ENCODE assay signal across 8 cellular contexts in the genomic region with DNA sequence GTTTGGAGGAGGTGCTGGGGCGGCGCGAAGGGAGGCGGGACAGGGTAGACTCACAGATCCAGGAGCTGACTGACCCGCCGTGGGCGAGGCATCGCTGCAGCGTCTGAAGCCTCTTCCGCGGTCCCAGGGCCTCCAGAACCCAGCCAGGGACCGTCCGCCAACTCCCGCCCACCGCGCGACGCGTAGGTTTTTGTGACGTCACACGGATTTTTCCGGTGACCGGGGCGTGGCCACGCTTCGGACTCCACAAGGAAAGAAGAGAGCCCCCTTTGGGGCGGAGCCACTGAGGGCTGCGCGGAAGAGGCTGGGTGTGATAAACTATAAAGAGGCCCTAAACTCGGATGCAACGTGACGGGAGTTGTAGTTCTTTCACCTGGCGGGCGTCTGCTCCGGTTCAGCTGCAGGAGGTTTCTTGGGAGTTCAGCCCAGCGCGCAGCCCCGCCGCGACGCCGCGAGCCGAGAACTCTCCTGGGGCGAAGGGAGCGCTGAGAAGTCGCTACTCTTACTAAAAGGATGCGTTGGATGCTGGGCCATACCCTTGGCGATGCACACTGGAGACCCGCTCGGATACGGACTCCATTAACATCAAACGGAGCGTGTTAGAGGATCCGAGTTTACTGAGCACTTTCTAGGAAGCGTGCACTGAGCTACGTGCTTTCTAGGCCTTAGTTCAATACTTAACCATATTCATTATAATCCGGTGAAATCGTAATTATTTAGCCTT. TPM values are rescaled to one million over a fixed set of nuclear protein-coding genes. Genes with fewer than 3 reads are reported as not detected.
DNase-seq lines count a peak whose midpoint lies in the region; ATAC-seq and TF ChIP-seq lines count a peak whose summit lies in the region.

A gene (minus strand): TSS at position 105 of the 724 bp plus-strand sequence. CDS start 13 bp downstream, at position 92.

- peaks cover 27% of the 10 kb centered on the region for H3K4me1 ChIP-seq in RWPE2 (ENCODE audit: insufficient read depth, poor library complexity, severe bottlenecking)

- no peak for TF ChIP-seq CTCF in RWPE2 (IDR thresholded peaks at IDR 0.05; ENCODE audit: poor library complexity, severe bottlenecking)
- TF ChIP-seq CTCF in fibroblast of the aortic adventitia (IDR thresholded peaks at IDR 0.05; ENCODE audit: insufficient read depth, low read length) = no peak

- H3K36me3 Mint-ChIP-seq in natural killer cell treated with Interleukin-12 subunit alpha and Interleukin-12 subunit beta and Interleukin-15 and Interleukin-18, amount 100 ng/mL, for 72 hours = peaks cover 9% of the 10 kb centered on the region

- peaks cover 5% of the 10 kb centered on the region for H3K9me3 ChIP-seq in RWPE2 (ENCODE audit: severe bottlenecking)

- peak; percentile 99 for DNase-seq in EL
- DNase-seq in H4 (ENCODE audit: low spot score) = peak; percentile 98
- peak; percentile 100 for DNase-seq in LoVo (ENCODE audit: low spot score)
- DNase-seq in RWPE2 (ENCODE audit: low spot score) = peak; percentile 96
- peak; percentile 100 for DNase-seq in activated effector memory CD4-positive, alpha-beta T cell treated with anti-CD3 and anti-CD28 coated beads, Interleukin-2, amount 50 U/mL, for 16 hours
- peak; percentile 99 for DNase-seq in fibroblast of the aortic adventitia (ENCODE audit: low read depth)
- peak; percentile 100 for DNase-seq in natural killer cell treated with Interleukin-12 subunit alpha and Interleukin-12 subunit beta and Interleukin-15 and Interleukin-18, amount 100 ng/mL, for 72 hours (ENCODE audit: low spot score)
- peak; percentile 97 for DNase-seq in stimulated activated naive CD4-positive, alpha-beta T cell treated with Interleukin-2 at 50 U/mL for 16 hours (lab: John Stamatoyannopoulos, UW)

- H3K4me3 ChIP-seq in RWPE2 (ENCODE audit: severe bottlenecking) (peak within 1 kb of the TSS; percentile 35), fibroblast of the aortic adventitia (ENCODE audit: low read depth, low read length) (peak within 1 kb of the TSS; percentile 77)

- H3K27ac Mint-ChIP-seq in natural killer cell treated with Interleukin-12 subunit alpha and Interleukin-12 subunit beta and Interleukin-15 and Interleukin-18, amount 100 ng/mL, for 72 hours = peak within 1 kb of the TSS; percentile 90 to 98

- no peaks in the 10 kb centered on the region for H3K27me3 ChIP-seq in RWPE2 (ENCODE audit: insufficient read depth, poor library complexity, severe bottlenecking)

- peak within 1 kb of the TSS; percentile 72 for H3K27ac ChIP-seq in RWPE2 (ENCODE audit: poor library complexity, severe bottlenecking)

- ATAC-seq in RWPE2 (ENCODE audit: low read depth) = peak; percentile 94
- peak; percentile 98 to 99 for ATAC-seq in natural killer cell treated with Interleukin-12 subunit alpha and Interleukin-12 subunit beta and Interleukin-15 and Interleukin-18, amount 100 ng/mL, for 72 hours

- H3K9me3 Mint-ChIP-seq in natural killer cell treated with Interleukin-12 subunit alpha and Interleukin-12 subunit beta and Interleukin-15 and Interleukin-18, amount 100 ng/mL, for 72 hours = no peaks in the 10 kb centered on the region

- peak within 1 kb of the TSS; percentile 94 for H3K4me3 Mint-ChIP-seq in natural killer cell treated with Interleukin-12 subunit alpha and Interleukin-12 subunit beta and Interleukin-15 and Interleukin-18, amount 100 ng/mL, for 72 hours

- H3K27me3 Mint-ChIP-seq in natural killer cell treated with Interleukin-12 subunit alpha and Interleukin-12 subunit beta and Interleukin-15 and Interleukin-18, amount 100 ng/mL, for 72 hours = no peaks in the 10 kb centered on the region

- H3K36me3 ChIP-seq in RWPE2 (ENCODE audit: low read depth) = no peaks in the 10 kb centered on the region

- peaks cover 45 to 49% of the 10 kb centered on the region in 2 donors for H3K4me1 Mint-ChIP-seq in natural killer cell treated with Interleukin-12 subunit alpha and Interleukin-12 subunit beta and Interleukin-15 and Interleukin-18, amount 100 ng/mL, for 72 hours (ENCODE audit: low read depth in 2 of 2)

RNA-seq across cellular contexts. Expression of the gene that starts here (rescaled TPM):
- 10.7 and 20.9 TPM in 2 replicates for total RNA-seq in H4 (2014; rRNA removed; shearing (Covaris generic))
- 10.3 and 15.5 TPM in 2 replicates for total RNA-seq in fibroblast of the aortic adventitia (ENCODE audit: low replicate concordance)
- total RNA-seq in natural killer cell treated with Interleukin-12 subunit alpha and Interleukin-12 subunit beta and Interleukin-15 and Interleukin-18, amount 100 ng/mL, for 72 hours = 1 to 10 TPM; 2.9 to 3.6 TPM

Comparison
In these comparisons a context has a peak if more than half of its experiments do, and no peak if none do; other contexts are left out.
1. Peak in every context shown above with its lines: DNase-seq, ATAC-seq, H3K4me3 ChIP-seq and H3K27ac ChIP-seq.